Comparison of ENCODE assay signal across 8 cellular contexts in genomic region chr19:39407394-39407643, GRCh38. TPM values are rescaled to one million over a fixed set of nuclear protein-coding genes. Genes with fewer than 3 reads are reported as not detected.
DNase-seq lines count a peak whose midpoint lies in the region; ATAC-seq, FAIRE-seq and TF ChIP-seq lines count a peak whose summit lies in the region.

No MANE protein-coding gene starts in this region.

- ATAC-seq in HG03571 (IDR thresholded peaks at IDR 0.05; ENCODE audit: unreplicated experiment), result no peak
- no peak for ATAC-seq in GM18511 (IDR thresholded peaks at IDR 0.05; ENCODE audit: unreplicated experiment)
- no peak for ATAC-seq in GM18502 (IDR thresholded peaks at IDR 0.05; ENCODE audit: poor library complexity, unreplicated experiment)

- H3K9me3 Mint-ChIP-seq in activated CD4-positive, alpha-beta T cell treated with anti-CD3 and anti-CD28 coated beads, Interleukin-2, amount 10 ng/mL, durations not matched to agents 24 days and 14 days, result no peaks in the 10 kb centered on the region
- H3K9me3 Mint-ChIP-seq in astrocyte (ENCODE audit: unreplicated experiment), result no peaks in the 10 kb centered on the region

- no peak for TF ChIP-seq RAD21 in liver (IDR thresholded peaks at IDR 0.05)

- TF ChIP-seq CTCF in astrocyte (IDR thresholded peaks at IDR 0.05; ENCODE audit: insufficient read depth, low read depth, low read length), result no peak
- no peak for TF ChIP-seq CTCF in liver (IDR thresholded peaks at IDR 0.05; ENCODE audit: low read depth, low read length, missing input control)

- peak overlapping the region; percentile 87 for H3K4me3 Mint-ChIP-seq in activated CD4-positive, alpha-beta T cell treated with anti-CD3 and anti-CD28 coated beads, Interleukin-2, amount 10 ng/mL, durations not matched to agents 24 days and 14 days
- H3K4me3 Mint-ChIP-seq in astrocyte (ENCODE audit: unreplicated experiment), result peak overlapping the region; percentile 95

- intact Hi-C loops in activated CD4-positive, alpha-beta T cell treated with anti-CD3 and anti-CD28 coated beads, Interleukin-2, amount 10 ng/mL, durations not matched to agents 24 days and 14 days (cut with micrococcal nuclease), result no loop called here

- WGBS in liver, result under 1% methylated on average over 14 of the region's 14 CpGs
- under 1% methylated on average over 14 of the region's 14 CpGs for WGBS in thymus

- peaks cover 30% of the 10 kb centered on the region for H3K79me2 ChIP-seq in astrocyte (ENCODE audit: insufficient read depth, low read length)

- FAIRE-seq in astrocyte (lab: Jason Lieb, UNC), result no peak

- peak overlapping the region; percentile 93 for H3K27ac Mint-ChIP-seq in activated CD4-positive, alpha-beta T cell treated with anti-CD3 and anti-CD28 coated beads, Interleukin-2, amount 10 ng/mL, durations not matched to agents 24 days and 14 days
- peak overlapping the region; percentile 97 for H3K27ac Mint-ChIP-seq in astrocyte (ENCODE audit: unreplicated experiment)

- DNase-seq in activated CD4-positive, alpha-beta T cell treated with anti-CD3 and anti-CD28 coated beads, Interleukin-2, amount 10 ng/mL, durations not matched to agents 24 days and 14 days, result no peak
- DNase-seq in activated CD4-positive, alpha-beta T cell treated with anti-CD3 and anti-CD28 coated beads, Interleukin-2, amount 50 U/mL, for 48 hours, result no peak
- DNase-seq in astrocyte (ENCODE audit: low read depth), result no peak

- peak overlapping the region; percentile 97 for H3K9ac ChIP-seq in astrocyte (ENCODE audit: low read length)
- H3K9ac ChIP-seq in liver (ENCODE audit: low read depth in 1 of 2, low read length in 2 of 2), result peak overlapping the region; percentile 98 to 99

- H3K27me3 ChIP-seq in astrocyte (ENCODE audit: insufficient read depth, low read length) (no peaks in the 10 kb centered on the region), liver (ENCODE audit: control insufficient read depth in 4 of 4, insufficient read depth in 4 of 4, low read length in 3 of 4) (no peaks in the 10 kb centered on the region), thymus (ENCODE audit: control insufficient read depth, insufficient read depth) (no peaks in the 10 kb centered on the region)

- H3K9me3 ChIP-seq in astrocyte (ENCODE audit: insufficient read depth, low read depth, low read length) (no peaks in the 10 kb centered on the region), liver (ENCODE audit: control insufficient read depth in 4 of 4, low read length in 3 of 4) (no peaks in the 10 kb centered on the region), thymus (ENCODE audit: control insufficient read depth) (no peaks in the 10 kb centered on the region)

- H3K4me1 ChIP-seq in astrocyte (ENCODE audit: insufficient read depth, low read length) (peaks cover 57% of the 10 kb centered on the region), liver (ENCODE audit: control insufficient read depth in 4 of 4, insufficient read depth in 4 of 4, low read length in 3 of 4) (peaks cover 7 to 25% (median 14%) of the 10 kb centered on the region in 4 donors), thymus (ENCODE audit: control insufficient read depth, insufficient read depth, low read length) (peaks cover 42% of the 10 kb centered on the region)

- H3K27ac ChIP-seq in astrocyte (ENCODE audit: low read depth, low read length) (peak overlapping the region; percentile 89), liver (ENCODE audit: low read depth in 1 of 2, low read length in 2 of 2) (peak overlapping the region; percentile 89 to 95), thymus (ENCODE audit: low read depth) (peak overlapping the region; percentile 100)

- peak overlapping the region; percentile 96 for H3K4me2 ChIP-seq in astrocyte (ENCODE audit: low read length)

- peak overlapping the region; percentile 96 for H3K4me3 ChIP-seq in astrocyte (ENCODE audit: insufficient read depth, low read depth, low read length)
- peak overlapping the region; percentile 89 to 95 (median 94) for H3K4me3 ChIP-seq in liver (ENCODE audit: low read depth in 1 of 3, low read length in 3 of 3)
- H3K4me3 ChIP-seq in thymus (ENCODE audit: low read length), result peak overlapping the region; percentile 99

- peaks cover 4% of the 10 kb centered on the region for H3K36me3 ChIP-seq in astrocyte (ENCODE audit: insufficient read depth, low read length)
- H3K36me3 ChIP-seq in liver (ENCODE audit: control insufficient read depth in 4 of 4, insufficient read depth in 3 of 4, low read depth in 1 of 4, low read length in 3 of 4), result peaks cover 0 to 9% (median 0%) of the 10 kb centered on the region in 4 donors
- H3K36me3 ChIP-seq in thymus (ENCODE audit: control insufficient read depth, insufficient read depth), result peaks cover 15% of the 10 kb centered on the region

- peaks cover 51% of the 10 kb centered on the region for H3K4me1 Mint-ChIP-seq in activated CD4-positive, alpha-beta T cell treated with anti-CD3 and anti-CD28 coated beads, Interleukin-2, amount 10 ng/mL, durations not matched to agents 24 days and 14 days
- peaks cover 25% of the 10 kb centered on the region for H3K4me1 Mint-ChIP-seq in astrocyte (ENCODE audit: low read depth, unreplicated experiment)

- H2AFZ ChIP-seq in astrocyte (ENCODE audit: low read depth, low read length), result peak overlapping the region; percentile 54

- H3K27me3 Mint-ChIP-seq in activated CD4-positive, alpha-beta T cell treated with anti-CD3 and anti-CD28 coated beads, Interleukin-2, amount 10 ng/mL, durations not matched to agents 24 days and 14 days, result no peaks in the 10 kb centered on the region
- H3K27me3 Mint-ChIP-seq in astrocyte (ENCODE audit: low read depth, unreplicated experiment), result no peaks in the 10 kb centered on the region

- peaks cover 22% of the 10 kb centered on the region for H4K20me1 ChIP-seq in astrocyte (ENCODE audit: insufficient read depth, low read length)

- peaks cover 30% of the 10 kb centered on the region for H3K36me3 Mint-ChIP-seq in activated CD4-positive, alpha-beta T cell treated with anti-CD3 and anti-CD28 coated beads, Interleukin-2, amount 10 ng/mL, durations not matched to agents 24 days and 14 days (ENCODE audit: low read depth)
- peaks cover 2% of the 10 kb centered on the region for H3K36me3 Mint-ChIP-seq in astrocyte (ENCODE audit: low read depth, unreplicated experiment)

TF ChIP-seq in liver, 16 proteins besides CTCF, POLR2A, EP300 and RAD21:
- TF ChIP-seq RXRA (IDR thresholded peaks at IDR 0.05) (no peak), SP1 (IDR thresholded peaks at IDR 0.05) (no peak)
- TF ChIP-seq, protein P1, sequence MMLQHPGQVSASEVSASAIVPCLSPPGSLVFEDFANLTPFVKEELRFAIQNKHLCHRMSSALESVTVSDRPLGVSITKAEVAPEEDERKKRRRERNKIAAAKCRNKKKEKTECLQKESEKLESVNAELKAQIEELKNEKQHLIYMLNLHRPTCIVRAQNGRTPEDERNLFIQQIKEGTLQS (IDR thresholded peaks at IDR 0.05), result no peak

RNA-seq across cellular contexts. Expression of gene ZFP36, which starts 0.7 kb away (rescaled TPM):
- total RNA-seq in activated CD4-positive, alpha-beta T cell treated with anti-CD3 and anti-CD28 coated beads, Interleukin-2, amount 10 ng/mL, durations not matched to agents 24 days and 14 days, result 35.7 and 39.9 TPM in 2 replicates
- total RNA-seq in astrocyte, result 21.6 and 28.0 TPM in 2 replicates
- 1 to 10 TPM; 3.6 to 9.0 TPM for total RNA-seq in liver
- 10 to 100 TPM; 62.0 to 91.9 TPM for polyA plus RNA-seq in liver
- polyA plus RNA-seq in thymus, result 250 TPM

RNA-seq across cellular contexts. Expression of gene PLEKHG2, which starts 5.2 kb away (rescaled TPM):
- 42.0 and 46.1 TPM in 2 replicates for total RNA-seq in activated CD4-positive, alpha-beta T cell treated with anti-CD3 and anti-CD28 coated beads, Interleukin-2, amount 10 ng/mL, durations not matched to agents 24 days and 14 days
- 101 and 102 TPM in 2 replicates for total RNA-seq in astrocyte
- total RNA-seq in liver, result 1 to 10 TPM; 3.7 to 4.5 TPM
- polyA plus RNA-seq in liver, result 1 to 10 TPM; 2.1 to 2.2 TPM
- polyA plus RNA-seq in thymus, result 30.8 TPM

RNA-seq across cellular contexts. Expression of gene MED29, which starts 16.1 kb away (rescaled TPM):
- total RNA-seq in activated CD4-positive, alpha-beta T cell treated with anti-CD3 and anti-CD28 coated beads, Interleukin-2, amount 10 ng/mL, durations not matched to agents 24 days and 14 days, result 36.0 and 38.7 TPM in 2 replicates
- total RNA-seq in astrocyte (27.0 and 29.9 TPM in 2 replicates), liver (10 to 100 TPM; 11.0 to 13.8 TPM)
- polyA plus RNA-seq in liver (10 to 100 TPM; 21.0 to 24.2 TPM), thymus (27.8 TPM)

RNA-seq across cellular contexts. Expression of gene PAF1, which starts 16.4 kb away (rescaled TPM):
- total RNA-seq in activated CD4-positive, alpha-beta T cell treated with anti-CD3 and anti-CD28 coated beads, Interleukin-2, amount 10 ng/mL, durations not matched to agents 24 days and 14 days, result 47.1 and 50.6 TPM in 2 replicates
- total RNA-seq in astrocyte (42.0 and 43.2 TPM in 2 replicates), liver (10 to 100 TPM; 13.7 to 16.7 TPM)
- polyA plus RNA-seq in liver (10 to 100 TPM; 21.2 to 29.4 TPM), thymus (40.1 TPM)

RNA-seq across cellular contexts. Expression of gene RPS16, which starts 28.4 kb away (rescaled TPM):
- 2,597 and 2,671 TPM in 2 replicates for total RNA-seq in activated CD4-positive, alpha-beta T cell treated with anti-CD3 and anti-CD28 coated beads, Interleukin-2, amount 10 ng/mL, durations not matched to agents 24 days and 14 days
- 1,194 and 1,329 TPM in 2 replicates for total RNA-seq in astrocyte
- total RNA-seq in liver, result 100 to 1,000 TPM; 109 to 111 TPM
- polyA plus RNA-seq in liver, result 1,000 to 10,000 TPM in 1 of 2 donors, 100 to 1,000 TPM in 1; 324 to 1,094 TPM
- polyA plus RNA-seq in thymus, result 3,143 TPM
